Comparison of ENCODE assay signal across 1 cellular context in the genomic region with DNA sequence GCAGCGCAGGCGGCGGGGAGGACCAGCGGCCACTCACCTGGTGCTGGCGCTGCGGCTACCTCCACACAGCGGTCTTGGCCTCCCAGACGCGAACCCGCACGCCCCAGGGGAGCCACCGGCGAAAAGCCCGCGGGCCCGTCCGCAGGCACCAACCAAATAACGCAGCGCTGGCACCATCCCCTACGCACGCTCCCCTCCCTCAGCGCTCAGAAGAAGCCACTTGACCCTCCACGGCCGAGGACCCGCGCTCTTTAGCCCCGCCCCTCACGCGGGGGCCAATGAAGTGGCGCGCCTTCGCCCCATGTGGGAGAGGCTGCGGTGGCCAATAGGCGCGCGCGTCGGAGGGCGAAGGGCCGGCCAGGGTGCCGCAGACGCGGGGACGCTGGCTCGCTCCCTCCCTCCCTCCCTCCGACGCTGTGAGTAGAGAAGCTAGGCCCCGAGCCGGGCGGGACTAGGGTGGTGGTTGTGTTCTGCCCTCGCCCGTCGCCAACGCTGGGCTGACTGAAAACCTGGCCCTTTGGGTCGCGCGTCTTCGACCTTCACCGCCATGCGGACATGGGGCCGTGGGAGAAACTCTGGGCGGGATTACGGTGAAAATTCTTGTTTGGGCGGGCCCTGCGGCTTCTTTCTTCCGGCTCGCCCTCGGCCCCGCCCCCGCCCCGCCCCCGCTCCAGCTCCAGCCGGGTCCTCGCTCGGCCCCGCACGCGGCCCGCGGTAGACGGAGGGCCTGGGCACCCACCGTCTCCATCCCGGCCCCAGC.
TF ChIP-seq lines count a peak whose summit lies in the region.

A gene with protein sequence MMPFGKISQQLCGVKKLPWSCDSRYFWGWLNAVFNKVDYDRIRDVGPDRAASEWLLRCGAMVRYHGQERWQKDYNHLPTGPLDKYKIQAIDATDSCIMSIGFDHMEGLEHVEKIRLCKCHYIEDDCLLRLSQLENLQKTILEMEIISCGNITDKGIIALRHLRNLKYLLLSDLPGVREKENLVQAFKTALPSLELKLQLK (plus strand): TSS at position 351 of the 760 bp plus-strand sequence. CDS start 9,164 bp downstream, outside the sequence.
A gene (minus strand): TSS at position 256 of the 760 bp plus-strand sequence. CDS start 79 bp downstream, at position 177.

TF ChIP-seq in GM23338, 12 proteins besides CTCF, POLR2A, EP300 and RAD21 (continued from another document):
- TF ChIP-seq, protein P1, sequence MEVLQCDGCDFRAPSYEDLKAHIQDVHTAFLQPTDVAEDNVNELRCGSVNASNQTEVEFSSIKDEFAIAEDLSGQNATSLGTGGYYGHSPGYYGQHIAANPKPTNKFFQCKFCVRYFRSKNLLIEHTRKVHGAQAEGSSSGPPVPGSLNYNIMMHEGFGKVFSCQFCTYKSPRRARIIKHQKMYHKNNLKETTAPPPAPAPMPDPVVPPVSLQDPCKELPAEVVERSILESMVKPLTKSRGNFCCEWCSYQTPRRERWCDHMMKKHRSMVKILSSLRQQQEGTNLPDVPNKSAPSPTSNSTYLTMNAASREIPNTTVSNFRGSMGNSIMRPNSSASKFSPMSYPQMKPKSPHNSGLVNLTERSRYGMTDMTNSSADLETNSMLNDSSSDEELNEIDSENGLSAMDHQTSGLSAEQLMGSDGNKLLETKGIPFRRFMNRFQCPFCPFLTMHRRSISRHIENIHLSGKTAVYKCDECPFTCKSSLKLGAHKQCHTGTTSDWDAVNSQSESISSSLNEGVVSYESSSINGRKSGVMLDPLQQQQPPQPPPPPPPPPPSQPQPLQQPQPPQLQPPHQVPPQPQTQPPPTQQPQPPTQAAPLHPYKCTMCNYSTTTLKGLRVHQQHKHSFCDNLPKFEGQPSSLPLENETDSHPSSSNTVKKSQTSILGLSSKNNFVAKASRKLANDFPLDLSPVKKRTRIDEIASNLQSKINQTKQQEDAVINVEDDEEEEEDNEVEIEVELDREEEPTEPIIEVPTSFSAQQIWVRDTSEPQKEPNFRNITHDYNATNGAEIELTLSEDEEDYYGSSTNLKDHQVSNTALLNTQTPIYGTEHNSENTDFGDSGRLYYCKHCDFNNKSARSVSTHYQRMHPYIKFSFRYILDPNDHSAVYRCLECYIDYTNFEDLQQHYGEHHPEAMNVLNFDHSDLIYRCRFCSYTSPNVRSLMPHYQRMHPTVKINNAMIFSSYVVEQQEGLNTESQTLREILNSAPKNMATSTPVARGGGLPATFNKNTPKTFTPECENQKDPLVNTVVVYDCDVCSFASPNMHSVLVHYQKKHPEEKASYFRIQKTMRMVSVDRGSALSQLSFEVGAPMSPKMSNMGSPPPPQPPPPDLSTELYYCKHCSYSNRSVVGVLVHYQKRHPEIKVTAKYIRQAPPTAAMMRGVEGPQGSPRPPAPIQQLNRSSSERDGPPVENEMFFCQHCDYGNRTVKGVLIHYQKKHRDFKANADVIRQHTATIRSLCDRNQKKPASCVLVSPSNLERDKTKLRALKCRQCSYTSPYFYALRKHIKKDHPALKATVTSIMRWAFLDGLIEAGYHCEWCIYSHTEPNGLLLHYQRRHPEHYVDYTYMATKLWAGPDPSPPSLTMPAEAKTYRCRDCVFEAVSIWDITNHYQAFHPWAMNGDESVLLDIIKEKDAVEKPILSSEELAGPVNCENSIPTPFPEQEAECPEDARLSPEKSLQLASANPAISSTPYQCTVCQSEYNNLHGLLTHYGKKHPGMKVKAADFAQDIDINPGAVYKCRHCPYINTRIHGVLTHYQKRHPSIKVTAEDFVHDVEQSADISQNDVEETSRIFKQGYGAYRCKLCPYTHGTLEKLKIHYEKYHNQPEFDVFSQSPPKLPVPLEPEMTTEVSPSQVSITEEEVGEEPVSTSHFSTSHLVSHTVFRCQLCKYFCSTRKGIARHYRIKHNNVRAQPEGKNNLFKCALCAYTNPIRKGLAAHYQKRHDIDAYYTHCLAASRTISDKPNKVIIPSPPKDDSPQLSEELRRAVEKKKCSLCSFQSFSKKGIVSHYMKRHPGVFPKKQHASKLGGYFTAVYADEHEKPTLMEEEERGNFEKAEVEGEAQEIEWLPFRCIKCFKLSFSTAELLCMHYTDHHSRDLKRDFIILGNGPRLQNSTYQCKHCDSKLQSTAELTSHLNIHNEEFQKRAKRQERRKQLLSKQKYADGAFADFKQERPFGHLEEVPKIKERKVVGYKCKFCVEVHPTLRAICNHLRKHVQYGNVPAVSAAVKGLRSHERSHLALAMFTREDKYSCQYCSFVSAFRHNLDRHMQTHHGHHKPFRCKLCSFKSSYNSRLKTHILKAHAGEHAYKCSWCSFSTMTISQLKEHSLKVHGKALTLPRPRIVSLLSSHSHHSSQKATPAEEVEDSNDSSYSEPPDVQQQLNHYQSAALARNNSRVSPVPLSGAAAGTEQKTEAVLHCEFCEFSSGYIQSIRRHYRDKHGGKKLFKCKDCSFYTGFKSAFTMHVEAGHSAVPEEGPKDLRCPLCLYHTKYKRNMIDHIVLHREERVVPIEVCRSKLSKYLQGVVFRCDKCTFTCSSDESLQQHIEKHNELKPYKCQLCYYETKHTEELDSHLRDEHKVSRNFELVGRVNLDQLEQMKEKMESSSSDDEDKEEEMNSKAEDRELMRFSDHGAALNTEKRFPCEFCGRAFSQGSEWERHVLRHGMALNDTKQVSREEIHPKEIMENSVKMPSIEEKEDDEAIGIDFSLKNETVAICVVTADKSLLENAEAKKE (CRISPR knock-in tag; IDR thresholded peaks at IDR 0.05), result no peak
- TF ChIP-seq EZH2 (IDR thresholded peaks at IDR 0.05; ENCODE audit: low read depth, unreplicated experiment), result no peak
TF ChIP-seq in GM23338: peak in this region for 4.
